ENCODE assay signal across 8 cellular contexts in genomic region chr16:4957420-4957719, GRCh38. TPM values are rescaled to one million over a fixed set of nuclear protein-coding genes. Genes with fewer than 3 reads are reported as not detected.
DNase-seq lines count a peak whose midpoint lies in the region; ATAC-seq, FAIRE-seq and TF ChIP-seq lines count a peak whose summit lies in the region.

No MANE protein-coding gene starts in this region.

- POLR2A ChIA-PET in RWPE1 (lab: Yijun Ruan, JAX; ENCODE audit: low non-redundant PET), result no interaction called here

- H3K9me3 ChIP-seq in esophagus muscularis mucosa (no peaks in the 10 kb centered on the region), pancreas (no peaks in the 10 kb centered on the region)

- 14% methylated on average over 10 of the region's 10 CpGs for WGBS in esophagus muscularis mucosa
- WGBS in pancreas, 2 donors, result 6 to 13% methylated on average over 10 of the region's 10 CpGs

- H3K4me1 ChIP-seq in esophagus muscularis mucosa, result peaks cover 16 to 35% (median 31%) of the 10 kb centered on the region in 4 donors
- H3K4me1 ChIP-seq in pancreas, result peaks cover 0 to 3% (median 0%) of the 10 kb centered on the region in 3 donors

- H3K4me1 Mint-ChIP-seq in Calu3 (ENCODE audit: low read depth, unreplicated experiment), result peaks cover 17% of the 10 kb centered on the region

- no peaks in the 10 kb centered on the region for H3K36me3 ChIP-seq in esophagus muscularis mucosa
- H3K36me3 ChIP-seq in pancreas, result no peaks in the 10 kb centered on the region

- peak overlapping the region; percentile 8 for H3K27ac Mint-ChIP-seq in Calu3 (ENCODE audit: unreplicated experiment)

- peak overlapping the region; percentile 68 for H3K27ac ChIP-seq in RWPE1
- H3K27ac ChIP-seq in esophagus muscularis mucosa (replicated peaks in 1 of 4), result peak overlapping the region; percentile 64 to 78 (median 72)
- peak overlapping the region; percentile 35 to 88 (median 58) for H3K27ac ChIP-seq in pancreas

- intact Hi-C loops in Calu3 (cut with micrococcal nuclease; ENCODE audit: unreplicated experiment), result loop anchor here (2.0 to 10.0 kb wide), 3 partner anchors 137 to 223 kb away; partner anchors contain the start of genes ANKS3, DNAAF8, EEF2KMT and ROGDI
- intact Hi-C loops in esophagus muscularis mucosa (cut with DNase I), result loop anchor here (10.0 kb wide), 1 partner anchor 223 kb away; the partner anchor contains the start of genes ANKS3 and DNAAF8
- intact Hi-C loops in pancreas (cut with DNase I), result loop anchor here in 1 of 3 donors (10.0 kb wide), 2 partner anchors 113 to 343 kb away; partner anchors contain the start of genes GLYR1, UBALD1 and UBN1

- H3K27me3 Mint-ChIP-seq in Calu3 (ENCODE audit: unreplicated experiment), result peaks cover 34% of the 10 kb centered on the region

- H3K4me3 Mint-ChIP-seq in Calu3 (ENCODE audit: low read depth, unreplicated experiment), result peak overlapping the region; percentile 66

- ATAC-seq in pancreas (peak in 3 of 4 donors; percentile 0), HG03378 (IDR thresholded peaks at IDR 0.05; ENCODE audit: unreplicated experiment) (no peak)

- H3K27me3 ChIP-seq in esophagus muscularis mucosa, result no peaks in the 10 kb centered on the region
- H3K27me3 ChIP-seq in pancreas, result no peaks in the 10 kb centered on the region

- CTCF ChIA-PET in Calu3 (lab: Charles Lee), result interaction anchor here (0.6 to 1.6 kb wide), 3 partner anchors 109 to 1127 kb away, joined by 3 to 6 read pairs (median 4); partner anchors contain the start of gene UBN1
- CTCF ChIA-PET in RWPE1 (lab: Yijun Ruan, JAX), result interaction anchor here (0.6 to 0.7 kb wide), 3 partner anchors 21 to 224 kb away, joined by 3 to 5 read pairs (median 3); partner anchors contain the start of gene PPL

- no peak for TF ChIP-seq POLR2A in esophagus muscularis mucosa (IDR thresholded peaks at IDR 0.05; ENCODE audit: low read depth)

- no peak for FAIRE-seq in pancreas (lab: Jason Lieb, UNC)

- no peak for DNase-seq in Calu3
- DNase-seq in RWPE1 (ENCODE audit: low spot score), result no peak
- DNase-seq in esophagus muscularis mucosa (ENCODE audit: extremely low spot score), result no peak
- no peak for DNase-seq in pancreas
- DNase-seq in NCI-H146 treated with DMSO at 0.1 percent for 48 hours (lab: John Stamatoyannopoulos, UW; ENCODE audit: unreplicated experiment), result no peak
- no peak for DNase-seq in NCI-H2107 (lab: John Stamatoyannopoulos, UW)
- DNase-seq in NCI-H1092 (lab: John Stamatoyannopoulos, UW), result no peak

- no peak for TF ChIP-seq CTCF in Calu3 (IDR thresholded peaks at IDR 0.05; ENCODE audit: unreplicated experiment)
- TF ChIP-seq CTCF in RWPE1 (conservative IDR thresholded peaks at IDR 0.05; ENCODE audit: low read depth), result 0 out of 2 replicates have a peak, but pooled peaks have one; percentile 17
- no peak for TF ChIP-seq CTCF in esophagus muscularis mucosa (IDR thresholded peaks at IDR 0.05)
- no peak for TF ChIP-seq CTCF in pancreas (IDR thresholded peaks at IDR 0.05)

- no peak for TF ChIP-seq EP300 in esophagus muscularis mucosa (IDR thresholded peaks at IDR 0.05)

- H3K36me3 Mint-ChIP-seq in Calu3 (ENCODE audit: insufficient read depth, unreplicated experiment), result peaks cover 16% of the 10 kb centered on the region

- no peaks in the 10 kb centered on the region for H3K9me3 Mint-ChIP-seq in Calu3 (ENCODE audit: low read depth, unreplicated experiment)

- TSS peak; percentile 79 for BruUV-seq in Calu3 (replicated peaks; lab: Mats Ljungman, UMichigan)

- H3K4me3 ChIP-seq in esophagus muscularis mucosa (peak overlapping the region; percentile 53 to 72 (median 60)), pancreas (peak overlapping the region in 3 of 4 donors; percentile 10 to 49 (median 17))

RNA-seq across cellular contexts. Expression of gene SEC14L5, which starts 0.8 kb away (rescaled TPM):
- total RNA-seq in Calu3 (2022) (0.52 and 0.54 TPM in 2 replicates), esophagus muscularis mucosa (1 to 10 TPM in 2 of 4 donors, under 1 TPM in 2; 0.83 to 1.8 (median 1.1) TPM), pancreas (under 1 TPM; 0.22 to 0.79 (median 0.62) TPM)
- under 1 TPM; 0.27 to 0.40 TPM for polyA plus RNA-seq in pancreas

RNA-seq across cellular contexts. Expression of gene PPL, which starts 20.4 kb away (rescaled TPM):
- total RNA-seq in Calu3 (2022), result 75.0 and 104 TPM in 2 replicates
- 10 to 100 TPM; 36.3 to 78.4 (median 57.4) TPM for total RNA-seq in esophagus muscularis mucosa
- 10 to 100 TPM; 10.4 to 19.8 (median 12.9) TPM for total RNA-seq in pancreas
- polyA plus RNA-seq in pancreas, result 10 to 100 TPM; 15.7 to 27.2 TPM
